Comparison of ENCODE assay signal across 9 cellular contexts in the genomic region with DNA sequence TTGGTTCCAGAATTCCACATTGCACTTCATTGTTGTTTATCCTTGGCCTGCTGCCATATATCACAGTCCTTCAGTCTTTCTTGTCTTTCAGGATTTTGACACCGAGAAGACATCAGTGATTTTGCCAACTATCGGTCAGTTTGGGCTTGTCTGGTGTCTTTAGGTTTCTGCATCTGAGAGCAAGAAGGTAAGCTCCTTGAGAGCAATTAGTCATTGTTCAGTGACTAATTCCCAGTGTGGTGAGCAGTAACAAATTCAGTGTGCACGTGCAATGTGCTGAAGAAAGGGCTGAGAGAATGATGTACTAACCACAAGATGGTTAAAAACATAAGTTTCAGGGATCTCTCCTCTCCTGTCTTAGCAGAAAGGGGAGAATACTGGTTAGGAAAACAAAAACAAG. TPM values are rescaled to one million over a fixed set of nuclear protein-coding genes. Genes with fewer than 3 reads are reported as not detected.
DNase-seq lines count a peak whose midpoint lies in the region; ATAC-seq and TF ChIP-seq lines count a peak whose summit lies in the region.
"Had no signal": no experiment of that assay in that cellular context is flagged by ENCODE, and none has a peak within 500 bp of the region (broad histone marks: within the 10 kb centered on the region; RNA-seq: fewer than 3 reads in every experiment).

No MANE protein-coding gene starts in this region.

- H3K4me3 Mint-ChIP-seq in CD4-positive, alpha-beta T cell, result no peak overlapping the region
- peak overlapping the region; percentile 74 for H3K4me3 Mint-ChIP-seq in activated naive CD8-positive, alpha-beta T cell

- peak overlapping the region; percentile 5 for H3K27ac ChIP-seq in CD4-positive, alpha-beta T cell (ENCODE audit: low read depth, low read length)
- no peak overlapping the region for H3K27ac ChIP-seq in HCT116 (ENCODE audit: low read depth, low read length)
- H3K27ac ChIP-seq: dorsolateral prefrontal cortex had no signal

- no peaks in the 10 kb centered on the region for H3K27me3 Mint-ChIP-seq in CD4-positive, alpha-beta T cell
- H3K27me3 Mint-ChIP-seq in activated naive CD8-positive, alpha-beta T cell, result no peaks in the 10 kb centered on the region

- H3K36me3 Mint-ChIP-seq in CD4-positive, alpha-beta T cell (ENCODE audit: low read depth), result no peaks in the 10 kb centered on the region
- H3K36me3 Mint-ChIP-seq in activated naive CD8-positive, alpha-beta T cell, result peaks cover 2% of the 10 kb centered on the region

- TF ChIP-seq RAD21 in HCT116 (IDR thresholded peaks at IDR 0.05; ENCODE audit: low read depth), result no peak

- no peaks in the 10 kb centered on the region for H3K36me3 ChIP-seq in HCT116 (ENCODE audit: control insufficient read depth in 1 of 2, insufficient read depth in 2 of 2, low read length in 2 of 2)

- intact Hi-C loops in CD4-positive, alpha-beta T cell (cut with DNase I, micrococcal nuclease), result no loop called here
- intact Hi-C loops in HCT116 (cut with micrococcal nuclease), result no loop called here

- POLR2A ChIA-PET in CD4-positive, alpha-beta T cell (lab: Charles Lee), result interaction anchor here (0.9 kb wide), 1 partner anchor 55 kb away, joined by 3 read pairs; no protein-coding TSS in a partner anchor
- POLR2A ChIA-PET in HCT116 (lab: Charles Lee), result no interaction called here

- RAD21 ChIA-PET in HCT116 (lab: Charles Lee; ENCODE audit: low non-redundant PET in 1 of 2, low total read pairs in 2 of 2, uncharacterized antibody in 2 of 2, unreplicated experiment in 2 of 2), result no interaction called here

- H3K9me3 ChIP-seq in CD4-positive, alpha-beta T cell (ENCODE audit: control insufficient read depth, low read length), result no peaks in the 10 kb centered on the region
- no peaks in the 10 kb centered on the region for H3K9me3 ChIP-seq in HCT116 (ENCODE audit: control insufficient read depth in 1 of 2, insufficient read depth in 1 of 2, low read depth in 1 of 2, low read length in 2 of 2)

- no peak for DNase-seq in CD4-positive, alpha-beta T cell
- no peak for DNase-seq in HCT116 (ENCODE audit: low read depth, low spot score)
- peak; percentile 87 for DNase-seq in iris pigment epithelial cell (ENCODE audit: low read depth)
- no peak for DNase-seq in NCI-H1092 treated with DMSO at 0.1 percent for 48 hours (lab: John Stamatoyannopoulos, UW)
- no peak for DNase-seq in NCI-H748 (lab: John Stamatoyannopoulos, UW; ENCODE audit: unreplicated experiment)
- DNase-seq: dorsolateral prefrontal cortex had no signal

- H3K79me2 ChIP-seq in HCT116 (ENCODE audit: insufficient read depth, low read length), result no peaks in the 10 kb centered on the region

- H3K4me2 ChIP-seq in HCT116 (ENCODE audit: low read length), result no peak overlapping the region

- H3K27me3 ChIP-seq in CD4-positive, alpha-beta T cell (ENCODE audit: control insufficient read depth, insufficient read depth, low read length), result no peaks in the 10 kb centered on the region
- H3K27me3 ChIP-seq in HCT116 (ENCODE audit: insufficient read depth, low read length), result peaks cover 10% of the 10 kb centered on the region
- H3K27me3 ChIP-seq: dorsolateral prefrontal cortex had no signal

- no peak for ATAC-seq in CD4-positive, alpha-beta T cell (ENCODE audit: poor library complexity)
- ATAC-seq in HCT116 (no peak; the same call in 1 of the 2 replicates), GM21786 (IDR thresholded peaks at IDR 0.05; ENCODE audit: unreplicated experiment) (no peak), HG03280 (IDR thresholded peaks at IDR 0.05; ENCODE audit: unreplicated experiment) (no peak)

- H4K20me1 ChIP-seq in HCT116 (ENCODE audit: insufficient read depth), result no peaks in the 10 kb centered on the region

- H3K9me3 Mint-ChIP-seq in CD4-positive, alpha-beta T cell, result no peaks in the 10 kb centered on the region
- H3K9me3 Mint-ChIP-seq in activated naive CD8-positive, alpha-beta T cell (ENCODE audit: low read depth), result no peaks in the 10 kb centered on the region

- TF ChIP-seq CTCF in CD4-positive, alpha-beta T cell (IDR thresholded peaks at IDR 0.05), result no peak
- no peak for TF ChIP-seq CTCF in HCT116 (IDR thresholded peaks at IDR 0.05 in 2 of 3, conservative IDR thresholded peaks at IDR 0.05 in 1 of 3; ENCODE audit: borderline replicate concordance in 1 of 3, insufficient read depth in 1 of 3, low read depth in 2 of 3, low read length in 2 of 3)

- TF ChIP-seq POLR2A in HCT116 (IDR thresholded peaks at IDR 0.05; ENCODE audit: borderline replicate concordance, extremely low read depth, insufficient read depth, insufficient read length), result no peak

- no peak overlapping the region for H3K4me3 ChIP-seq in HCT116 (replicated peaks in 1 of 2; ENCODE audit: low read depth in 1 of 2, low read length in 2 of 2)
- H3K4me3 ChIP-seq: dorsolateral prefrontal cortex had no signal

- H3K9ac ChIP-seq in HCT116 (ENCODE audit: low read length), result no peak overlapping the region

- no TSS peak for BruUV-seq in HCT116 (replicated peaks; lab: Mats Ljungman, UMichigan)

- H3K4me1 Mint-ChIP-seq in CD4-positive, alpha-beta T cell (ENCODE audit: low read depth), result peaks cover 79% of the 10 kb centered on the region
- peaks cover 86% of the 10 kb centered on the region for H3K4me1 Mint-ChIP-seq in activated naive CD8-positive, alpha-beta T cell (ENCODE audit: low read depth)

- H3K9me2 ChIP-seq in HCT116 (ENCODE audit: insufficient read depth), result no peaks in the 10 kb centered on the region

- no peak overlapping the region for H2AFZ ChIP-seq in HCT116 (ENCODE audit: low read depth, low read length, poor library complexity, severe bottlenecking)

- peak overlapping the region; percentile 29 for H3K27ac Mint-ChIP-seq in CD4-positive, alpha-beta T cell
- H3K27ac Mint-ChIP-seq in activated naive CD8-positive, alpha-beta T cell, result peak overlapping the region; percentile 93

- CTCF ChIA-PET in CD4-positive, alpha-beta T cell (lab: Charles Lee), result no interaction called here
- CTCF ChIA-PET in HCT116 (lab: Charles Lee), result no interaction called here

- H3K4me1 ChIP-seq in HCT116 (ENCODE audit: control insufficient read depth in 1 of 2, insufficient read depth in 2 of 2, low read length in 2 of 2), result peaks cover 0 to 11% of the 10 kb centered on the region in 2 experiments; a peak in 2 of 4 replicates

TF ChIP-seq in HCT116, 20 proteins besides CTCF, POLR2A, EP300 and RAD21:
- TF ChIP-seq FOSL1 (IDR thresholded peaks at IDR 0.05; ENCODE audit: low read depth) (0 out of 2 replicates have a peak, but pooled peaks have one; percentile 20), EGR1 (IDR thresholded peaks at IDR 0.05; ENCODE audit: low read depth) (no peak)

RNA-seq across cellular contexts. Expression of gene MARCHF4, which starts 23.4 kb away (rescaled TPM):
- total RNA-seq in CD4-positive, alpha-beta T cell, result not detected
- total RNA-seq in HCT116 (2021; ENCODE audit: unreplicated experiment), result not detected
- polyA plus RNA-seq in HCT116 (2012), result 0.02 TPM in 1 of 2 replicates, not detected in the other
